11 cellular contexts compared by ENCODE assay signal in genomic region chr17:48910370-48910769, GRCh38. TPM values are rescaled to one million over a fixed set of nuclear protein-coding genes. Genes with fewer than 3 reads are reported as not detected.
A peak's percentile ranks its signal among the peaks of the same experiment; 100 is the strongest.
DNase-seq lines count a peak whose midpoint lies in the region; ATAC-seq, FAIRE-seq and TF ChIP-seq lines count a peak whose summit lies in the region.
"Had no signal": no experiment of that assay in that cellular context is flagged by ENCODE, and none has a peak within 500 bp of the region (broad histone marks: within the 10 kb centered on the region; RNA-seq: fewer than 3 reads in every experiment).

No MANE protein-coding gene starts in this region.

- TF ChIP-seq EP300 in K562 (IDR thresholded peaks at IDR 0.05; ENCODE audit: low read length), result no peak

- H3K9me3 ChIP-seq in HUES48 (ENCODE audit: control insufficient read depth, insufficient read depth, low read length) (no peaks in the 10 kb centered on the region), K562 (replicated peaks; ENCODE audit: control insufficient read depth, insufficient read depth, low read depth, low read length) (no peaks in the 10 kb centered on the region)

- peaks cover 51% of the 10 kb centered on the region for H3K36me3 ChIP-seq in HUES48 (ENCODE audit: control insufficient read depth, insufficient read depth, low read length)
- H3K36me3 ChIP-seq in K562 (ENCODE audit: control insufficient read depth, insufficient read depth, low read length), result peaks cover 58% of the 10 kb centered on the region

- peak overlapping the region; percentile 92; the same call in 1 of the 2 replicates for H3K4me2 ChIP-seq in K562 (ENCODE audit: insufficient read depth, low read length)

- 62% methylated on average over 2 of the region's 2 CpGs for WGBS in K562 (ENCODE audit: insufficient coverage, low coverage, missing lambda C conversion rate)

- TF ChIP-seq POLR2A in K562 (conservative IDR thresholded peaks at IDR 0.05), result 0 out of 2 replicates have a peak, but pooled peaks have one; percentile 17

- no peak for TF ChIP-seq RAD21 in K562 (CRISPR knock-in tag; conservative IDR thresholded peaks at IDR 0.05 in 1 of 2, IDR thresholded peaks at IDR 0.05 in 1 of 2)

- FAIRE-seq in K562 (lab: Jason Lieb, UNC), result no peak

- no peaks in the 10 kb centered on the region for H3K27me3 ChIP-seq in HUES48 (ENCODE audit: control insufficient read depth, insufficient read depth, low read length)
- no peaks in the 10 kb centered on the region for H3K27me3 ChIP-seq in K562 (ENCODE audit: control insufficient read depth in 2 of 2, insufficient read depth in 2 of 2, low read length in 2 of 2)

- no peaks in the 10 kb centered on the region for H3K9me1 ChIP-seq in K562 (ENCODE audit: control insufficient read depth, insufficient read depth, low read length)

- DNase-seq in AG09309 (ENCODE audit: low read depth) (no peak), K562 (ENCODE audit: extremely low read depth in 1 of 4, low spot score in 3 of 4) (no peak), medulla oblongata (ENCODE audit: extremely low spot score) (peak; percentile 87), GOT3 (lab: John Stamatoyannopoulos, UW) (no peak)
- DNase-seq in stimulated activated naive CD4-positive, alpha-beta T cell treated with Interleukin-2 at 50 U/mL for 16 hours (lab: John Stamatoyannopoulos, UW), result no peak
- DNase-seq: HCEC 1CT, NCI-H2081 treated with DMSO at 0.1 percent for 48 hours had no signal

- H3K4me3 ChIP-seq in AG09309 (ENCODE audit: control insufficient read depth, low read depth, low read length), result peak overlapping the region; percentile 15
- peak overlapping the region; percentile 76; the same call in 1 of the 2 replicates for H3K4me3 ChIP-seq in HUES48 (ENCODE audit: low read depth, low read length)
- no peak overlapping the region; the same call in 1 of the 2 replicates for H3K4me3 ChIP-seq in K562

- no peak for TF ChIP-seq CTCF in AG09309 (IDR thresholded peaks at IDR 0.05; ENCODE audit: control insufficient read depth, insufficient read depth, low read depth, low read length, missing control alignments)
- no peak for TF ChIP-seq CTCF in K562 (IDR thresholded peaks at IDR 0.05 in 2 of 3, conservative IDR thresholded peaks at IDR 0.05 in 1 of 3; ENCODE audit: insufficient read depth in 2 of 3, low read depth in 1 of 3, low read length in 3 of 3)

- in situ Hi-C loops in K562 (cut with MboI), result no loop called here

- H3K4me1 ChIP-seq in HUES48 (ENCODE audit: control insufficient read depth, insufficient read depth, low read length), result peaks cover 13% of the 10 kb centered on the region
- H3K4me1 ChIP-seq in K562 (replicated peaks in 1 of 2; ENCODE audit: control insufficient read depth in 2 of 2, insufficient read depth in 2 of 2, low read length in 2 of 2), result peaks cover 8 to 12% of the 10 kb centered on the region in 2 experiments; a peak in 4 of 5 replicates

- POLR2A ChIA-PET in K562 (lab: Yijun Ruan, JAX), result interaction anchor here (0.7 to 1.1 kb wide), 3 partner anchors 16 to 26 kb away, joined by 3 to 5 read pairs (median 5); partner anchors contain the start of gene ATP5MC1

- peaks cover 75% of the 10 kb centered on the region for H3K79me2 ChIP-seq in K562 (ENCODE audit: control insufficient read depth, insufficient read depth, low read length)

- no peak overlapping the region for H2AFZ ChIP-seq in K562 (ENCODE audit: low read depth, low read length)

- no peak overlapping the region for H3K27ac ChIP-seq in HUES48 (ENCODE audit: low read depth, low read length)
- H3K27ac ChIP-seq in K562 (ENCODE audit: extremely low read depth, low read depth, low read length), result no peak overlapping the region

- CTCF ChIA-PET in K562 (lab: Yijun Ruan, JAX; ENCODE audit: low intra/inter-chr PET ratio), result no interaction called here

- no peak overlapping the region for H3K9ac ChIP-seq in HUES48 (ENCODE audit: low read depth, low read length)
- no peak overlapping the region for H3K9ac ChIP-seq in K562 (ENCODE audit: insufficient read depth in 1 of 2, low read depth in 2 of 2, low read length in 2 of 2)

- ATAC-seq in K562 (no peak), HG03097 (IDR thresholded peaks at IDR 0.05; ENCODE audit: low FRiP score, unreplicated experiment) (no peak), GM21786 (IDR thresholded peaks at IDR 0.05; ENCODE audit: unreplicated experiment) (no peak)

- intact Hi-C loops in K562 (cut with micrococcal nuclease), result no loop called here

- no TSS peak for BruUV-seq in K562 (replicated peaks; lab: Mats Ljungman, UMichigan)

- H4K20me1 ChIP-seq in K562 (replicated peaks; ENCODE audit: control insufficient read depth, insufficient read depth, low read length), result peaks cover 6% of the 10 kb centered on the region; the same call in 1 of the 2 replicates

RNA-seq across cellular contexts. Expression of gene UBE2Z, which starts 2.2 kb away (rescaled TPM):
- total RNA-seq in K562 (2011; cell fraction: chromatin; rRNA removed; ENCODE audit: low replicate concordance), result 182 and 197 TPM in 2 replicates
- 99.5 and 104 TPM in 2 replicates for total RNA-seq in K562 (2011; cell fraction: nucleolus; rRNA removed)
- 156 and 243 TPM in 2 replicates for total RNA-seq in K562 (2011; cell fraction: nucleoplasm; rRNA removed)
- total RNA-seq in K562 (2014; rRNA removed), result 28.3 and 35.2 TPM in 2 replicates
- 32.4 and 35.3 TPM in 2 replicates for total RNA-seq in K562 (2014; rRNA removed; fragmentation: Illumina TruSeq; extraction: Trizol)
- total RNA-seq in K562 (2015; rRNA removed; fragmentation: Illumina TruSeq; extraction: Trizol), result 38.2 and 38.5 TPM in 2 replicates
- total RNA-seq in K562 (2021), result 42.2 and 48.2 TPM in 2 replicates
- 79.9 and 89.0 TPM in 2 replicates for polyA plus RNA-seq in K562 (2011; rRNA removed)
- polyA plus RNA-seq in K562 (2011; cell fraction: cytosol; rRNA removed), result 69.0 and 70.8 TPM in 2 replicates
- 115 and 121 TPM in 2 replicates for polyA plus RNA-seq in K562 (2011; cell fraction: nucleus; rRNA removed)
- polyA plus RNA-seq in K562 (2012), result 39.3 and 41.0 TPM in 2 replicates
- 46.0 and 54.8 TPM in 2 replicates for polyA plus RNA-seq in K562 (2014; fragmentation: Illumina TruSeq; extraction: Trizol)
- polyA plus RNA-seq in K562 (2014; fragmentation: Nextera tagmentation; extraction: Ambion mirVana), result 10 to 100 TPM; 11.8 to 15.0 TPM
- polyA plus RNA-seq in K562 (2014; rRNA removed), result 43.9 and 45.9 TPM in 2 replicates
- 70.7 and 82.0 TPM in 2 replicates for polyA minus RNA-seq in K562 (2011; rRNA and poly(A)+ RNA removed)
- polyA minus RNA-seq in K562 (2011; cell fraction: cytosol; rRNA and poly(A)+ RNA removed), result 36.6 and 52.0 TPM in 2 replicates
- polyA minus RNA-seq in K562 (2011; cell fraction: nucleus; rRNA and poly(A)+ RNA removed), result 26.9 and 43.7 TPM in 2 replicates

RNA-seq across cellular contexts. Expression of gene ATP5MC1, which starts 17.8 kb away (rescaled TPM):
- 35.2 and 57.1 TPM in 2 replicates for total RNA-seq in K562 (2011; cell fraction: chromatin; rRNA removed; ENCODE audit: low replicate concordance)
- total RNA-seq in K562 (2011; cell fraction: nucleolus; rRNA removed), result 67.1 and 89.4 TPM in 2 replicates
- total RNA-seq in K562 (2011; cell fraction: nucleoplasm; rRNA removed), result 73.1 and 76.9 TPM in 2 replicates
- 159 and 236 TPM in 2 replicates for total RNA-seq in K562 (2014; rRNA removed)
- 375 and 378 TPM in 2 replicates for total RNA-seq in K562 (2014; rRNA removed; fragmentation: Illumina TruSeq; extraction: Trizol)
- total RNA-seq in K562 (2015; rRNA removed; fragmentation: Illumina TruSeq; extraction: Trizol), result 440 and 490 TPM in 2 replicates
- total RNA-seq in K562 (2021), result 181 and 187 TPM in 2 replicates
- 426 and 446 TPM in 2 replicates for polyA plus RNA-seq in K562 (2011; rRNA removed)
- polyA plus RNA-seq in K562 (2011; cell fraction: cytosol; rRNA removed), result 1,075 and 1,305 TPM in 2 replicates
- 217 and 220 TPM in 2 replicates for polyA plus RNA-seq in K562 (2011; cell fraction: nucleus; rRNA removed)
- 282 and 515 TPM in 2 replicates for polyA plus RNA-seq in K562 (2012)
- polyA plus RNA-seq in K562 (2014; fragmentation: Illumina TruSeq; extraction: Trizol), result 508 and 534 TPM in 2 replicates
- polyA plus RNA-seq in K562 (2014; fragmentation: Nextera tagmentation; extraction: Ambion mirVana), result 1,000 to 10,000 TPM; 1,208 to 1,488 TPM
- 334 and 377 TPM in 2 replicates for polyA plus RNA-seq in K562 (2014; rRNA removed)
- 80.2 and 99.5 TPM in 2 replicates for polyA minus RNA-seq in K562 (2011; rRNA and poly(A)+ RNA removed)
- 57.5 and 78.9 TPM in 2 replicates for polyA minus RNA-seq in K562 (2011; cell fraction: cytosol; rRNA and poly(A)+ RNA removed)
- 21.3 and 37.3 TPM in 2 replicates for polyA minus RNA-seq in K562 (2011; cell fraction: nucleus; rRNA and poly(A)+ RNA removed)

RNA-seq across cellular contexts. Expression of gene SNF8, which starts 34.3 kb away (rescaled TPM):
- total RNA-seq in K562 (2011; cell fraction: chromatin; rRNA removed; ENCODE audit: low replicate concordance), result 90.9 and 129 TPM in 2 replicates
- 86.9 and 95.7 TPM in 2 replicates for total RNA-seq in K562 (2011; cell fraction: nucleolus; rRNA removed)
- total RNA-seq in K562 (2011; cell fraction: nucleoplasm; rRNA removed), result 108 and 129 TPM in 2 replicates
- total RNA-seq in K562 (2014; rRNA removed), result 126 and 127 TPM in 2 replicates
- total RNA-seq in K562 (2014; rRNA removed; fragmentation: Illumina TruSeq; extraction: Trizol), result 92.5 and 96.8 TPM in 2 replicates
- 90.9 and 92.9 TPM in 2 replicates for total RNA-seq in K562 (2015; rRNA removed; fragmentation: Illumina TruSeq; extraction: Trizol)
- total RNA-seq in K562 (2021), result 124 and 130 TPM in 2 replicates
- polyA plus RNA-seq in K562 (2011; rRNA removed), result 98.7 and 117 TPM in 2 replicates
- 126 and 130 TPM in 2 replicates for polyA plus RNA-seq in K562 (2011; cell fraction: cytosol; rRNA removed)
- polyA plus RNA-seq in K562 (2011; cell fraction: nucleus; rRNA removed), result 54.4 and 56.9 TPM in 2 replicates
- 103 and 109 TPM in 2 replicates for polyA plus RNA-seq in K562 (2012)
- 128 and 132 TPM in 2 replicates for polyA plus RNA-seq in K562 (2014; fragmentation: Illumina TruSeq; extraction: Trizol)
- polyA plus RNA-seq in K562 (2014; fragmentation: Nextera tagmentation; extraction: Ambion mirVana), result 1 to 10 TPM; 6.9 to 9.0 TPM
- 143 and 149 TPM in 2 replicates for polyA plus RNA-seq in K562 (2014; rRNA removed)
- polyA minus RNA-seq in K562 (2011; rRNA and poly(A)+ RNA removed), result 76.9 and 111 TPM in 2 replicates
- 45.1 and 48.6 TPM in 2 replicates for polyA minus RNA-seq in K562 (2011; cell fraction: cytosol; rRNA and poly(A)+ RNA removed)
- polyA minus RNA-seq in K562 (2011; cell fraction: nucleus; rRNA and poly(A)+ RNA removed), result 17.2 and 22.2 TPM in 2 replicates

RNA-seq across cellular contexts. Expression of gene GIP, which starts 58.0 kb away (rescaled TPM):
- total RNA-seq in K562 (2011; cell fraction: chromatin; rRNA removed; ENCODE audit: low replicate concordance), result not detected in 2 replicates
- total RNA-seq in K562 (2011; cell fraction: nucleolus; rRNA removed), result not detected in 2 replicates
- not detected in 2 replicates for total RNA-seq in K562 (2011; cell fraction: nucleoplasm; rRNA removed)
- total RNA-seq in K562 (2014; rRNA removed) (not detected in 2 replicates), K562 (2014; rRNA removed; fragmentation: Illumina TruSeq; extraction: Trizol) (not detected in 2 replicates), K562 (2015; rRNA removed; fragmentation: Illumina TruSeq; extraction: Trizol) (not detected in 2 replicates), K562 (2021) (not detected in 2 replicates)
- polyA plus RNA-seq in K562 (2011; rRNA removed) (0.15 TPM in 1 of 2 replicates, not detected in the other), K562 (2014; fragmentation: Illumina TruSeq; extraction: Trizol) (not detected in 2 replicates), K562 (2014; fragmentation: Nextera tagmentation; extraction: Ambion mirVana) (under 1 TPM in 1 of 2 experiments, not detected in 1; 0.08 TPM), K562 (2014; rRNA removed) (0.12 TPM in 1 of 2 replicates, not detected in the other)
- polyA plus RNA-seq in K562 (2011; cell fraction: cytosol; rRNA removed), result not detected in 2 replicates
- not detected in 2 replicates for polyA plus RNA-seq in K562 (2011; cell fraction: nucleus; rRNA removed)
- 0.16 TPM in 1 of 2 replicates, not detected in the other for polyA plus RNA-seq in K562 (2012)
- not detected in 2 replicates for polyA minus RNA-seq in K562 (2011; rRNA and poly(A)+ RNA removed)
- not detected in 2 replicates for polyA minus RNA-seq in K562 (2011; cell fraction: cytosol; rRNA and poly(A)+ RNA removed)
- not detected in 2 replicates for polyA minus RNA-seq in K562 (2011; cell fraction: nucleus; rRNA and poly(A)+ RNA removed)
- total RNA-seq: activated CD8-positive, alpha-beta memory T cell treated with anti-CD3 and anti-CD28 coated beads for 36 hours had no signal
